In the genomic region with DNA sequence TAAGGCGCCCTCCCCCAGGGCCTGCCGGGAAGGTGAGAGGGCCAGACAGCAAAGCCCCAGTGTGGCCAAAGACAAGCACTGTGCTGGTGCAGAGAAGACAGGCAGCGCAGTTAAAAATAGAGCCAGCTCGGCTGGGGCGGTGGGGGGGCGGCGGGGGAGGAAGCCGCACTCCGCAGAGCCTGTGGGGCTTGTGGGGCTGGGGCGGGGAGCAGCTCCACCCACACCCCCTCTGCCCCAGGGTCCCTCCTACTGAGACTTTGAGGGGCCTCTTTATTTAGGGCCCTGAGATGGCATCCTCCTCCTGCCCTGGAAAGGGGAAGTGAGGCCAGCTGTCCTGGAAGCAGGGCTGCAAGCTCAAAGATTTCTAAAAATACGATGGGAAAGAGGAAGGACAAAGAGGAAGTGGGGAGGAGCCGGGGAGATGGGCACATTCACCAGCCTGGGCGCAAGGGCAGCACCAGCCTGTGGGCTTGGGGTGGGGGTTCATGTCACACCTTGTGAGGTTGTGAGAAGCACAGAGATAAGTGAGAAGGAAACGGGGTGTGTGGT, we compare ENCODE assay signal across 7 cellular contexts. TPM values are rescaled to one million over a fixed set of nuclear protein-coding genes. Genes with fewer than 3 reads are reported as not detected.
A peak's percentile ranks its signal among the peaks of the same experiment; 100 is the strongest.
DNase-seq lines count a peak whose midpoint lies in the region; ATAC-seq and TF ChIP-seq lines count a peak whose summit lies in the region.

No MANE protein-coding gene starts in this region.

- peaks cover 5% of the 10 kb centered on the region for H3K4me1 Mint-ChIP-seq in type B pancreatic cell (ENCODE audit: unreplicated experiment)

- H3K9me3 Mint-ChIP-seq in type B pancreatic cell, result no peaks in the 10 kb centered on the region

- H3K4me3 Mint-ChIP-seq in type B pancreatic cell, result no peak overlapping the region

- peak; percentile 89 for DNase-seq in UCSD-AML1 (lab: John Stamatoyannopoulos, UW; ENCODE audit: unreplicated experiment)
- DNase-seq in superior temporal gyrus (ENCODE audit: extremely low spot score), result no peak
- DNase-seq in type B pancreatic cell (ENCODE audit: extremely low spot score, unreplicated experiment), result no peak

- H3K36me3 Mint-ChIP-seq in type B pancreatic cell, result no peaks in the 10 kb centered on the region

- no peak overlapping the region for H3K27ac Mint-ChIP-seq in type B pancreatic cell

- H3K4me3 ChIP-seq in skin epidermis, result peak overlapping the region; percentile 37 to 55 (median 44)

- TF ChIP-seq CTCF in type B pancreatic cell (conservative IDR thresholded peaks at IDR 0.05), result no peak

- H3K27ac ChIP-seq in skin epidermis, result peak overlapping the region in 18 of 21 experiments; percentile 54 to 94 (median 80)

- peak; percentile 52 for ATAC-seq in HG02759 (IDR thresholded peaks at IDR 0.05; ENCODE audit: unreplicated experiment)
- peak; percentile 53 for ATAC-seq in esophagus mucosa
- ATAC-seq in GM19023 (IDR thresholded peaks at IDR 0.05; ENCODE audit: unreplicated experiment), result no peak

- H3K27me3 Mint-ChIP-seq in type B pancreatic cell, result peaks cover 38% of the 10 kb centered on the region

RNA-seq across cellular contexts. Expression of a gene that starts 2.6 kb away (rescaled TPM):
- total RNA-seq in esophagus mucosa (1.6 TPM), type B pancreatic cell (ENCODE audit: low replicate concordance) (not detected in 2 replicates)

RNA-seq across cellular contexts. Expression of a gene that starts 40.8 kb away (rescaled TPM):
- 19.0 TPM for total RNA-seq in esophagus mucosa
- total RNA-seq in type B pancreatic cell (ENCODE audit: low replicate concordance), result 0.24 and 1.2 TPM in 2 replicates
